ENCODE assay signal across 8 cellular contexts in the genomic region with DNA sequence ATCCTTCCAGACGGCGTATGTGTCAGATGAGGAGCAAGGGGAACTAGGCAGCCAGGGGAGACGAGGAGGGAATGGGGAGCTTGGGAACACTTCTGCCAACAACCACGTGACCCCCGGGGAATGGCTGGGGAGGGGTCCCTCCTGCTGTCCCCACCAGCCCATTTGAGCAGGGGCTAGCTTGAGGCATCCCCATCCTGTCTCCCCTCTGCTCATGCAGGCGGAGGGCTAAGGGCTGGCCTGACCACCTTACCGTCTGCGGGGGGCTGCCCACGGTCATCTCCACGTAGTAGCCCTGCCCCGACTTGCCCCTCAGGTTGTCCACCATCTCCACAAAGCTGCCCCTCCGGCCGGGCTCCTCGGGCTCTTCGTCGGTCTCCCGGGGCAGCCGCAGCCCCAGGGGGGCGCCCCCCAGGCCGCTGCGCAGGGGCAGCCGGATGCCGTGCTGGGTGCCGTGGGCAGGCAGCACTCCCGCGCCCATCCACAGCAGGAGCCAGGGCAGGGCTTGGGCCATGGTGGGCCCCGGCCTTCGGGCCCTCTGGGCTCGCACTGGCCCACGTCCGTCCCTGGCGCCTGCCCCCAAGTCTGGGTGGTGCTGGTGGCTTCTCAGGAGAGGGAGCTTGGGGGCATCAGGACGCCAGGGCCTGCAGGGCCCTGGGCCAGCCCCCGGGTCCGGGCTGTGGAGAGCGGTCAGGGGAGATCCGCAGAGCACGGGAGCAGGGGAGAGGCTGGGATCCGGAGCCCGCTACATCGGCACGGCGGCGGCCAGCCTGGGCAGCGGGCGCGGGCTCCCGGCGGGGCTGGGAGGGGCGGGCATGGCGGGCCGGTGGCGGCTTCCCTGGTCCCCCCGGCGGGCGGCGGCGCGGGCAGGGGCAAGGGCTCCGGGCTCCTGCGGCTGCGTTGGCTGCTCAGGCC. TPM values are rescaled to one million over a fixed set of nuclear protein-coding genes. Genes with fewer than 3 reads are reported as not detected.
DNase-seq lines count a peak whose midpoint lies in the region; ATAC-seq and TF ChIP-seq lines count a peak whose summit lies in the region.

No MANE protein-coding gene starts in this region.

- H3K4me3 ChIP-seq in ACC112 (ENCODE audit: low read depth, low read length) (peak overlapping the region; percentile 84), iPS-11a (ENCODE audit: low read depth, low read length) (peak overlapping the region; percentile 62), spleen (peak overlapping the region; percentile 51 to 83 (median 64))

- H2AFZ ChIP-seq in ACC112 (ENCODE audit: low read length, unreplicated experiment): peak overlapping the region; percentile 55

- H3K27ac ChIP-seq in ACC112 (ENCODE audit: low read depth, low read length) (no peak overlapping the region), spleen (peak overlapping the region in 7 of 8 donors; percentile 20 to 74 (median 67))

- intact Hi-C loops in spleen (cut with DNase I; ENCODE audit: low total_unique reads): no loop called here

- H3K4me1 Mint-ChIP-seq in activated naive CD8-positive, alpha-beta T cell treated with anti-CD3 and anti-CD28 coated beads, Interleukin-2, amount 10 ng/mL, durations not matched to agents 7 days and 5 days: peaks cover 8% of the 10 kb centered on the region

- H3K36me3 Mint-ChIP-seq in activated naive CD8-positive, alpha-beta T cell treated with anti-CD3 and anti-CD28 coated beads, Interleukin-2, amount 10 ng/mL, durations not matched to agents 7 days and 5 days: no peaks in the 10 kb centered on the region

- H3K4me1 ChIP-seq in ACC112 (ENCODE audit: control insufficient read depth, insufficient read depth, low read length, unreplicated experiment): peaks cover 18% of the 10 kb centered on the region
- H3K4me1 ChIP-seq in spleen: peaks cover 16 to 48% (median 37%) of the 10 kb centered on the region in 6 donors

- 2 to 7% (median 2%) methylated on average over 19 to 62 of the region's 62 CpGs for WGBS in spleen, 5 donors

- H3K36me3 ChIP-seq in ACC112 (ENCODE audit: insufficient read depth, low read length) (no peaks in the 10 kb centered on the region), spleen (no peaks in the 10 kb centered on the region)

- H3K27ac Mint-ChIP-seq in activated naive CD8-positive, alpha-beta T cell treated with anti-CD3 and anti-CD28 coated beads, Interleukin-2, amount 10 ng/mL, durations not matched to agents 7 days and 5 days: no peak overlapping the region

- H3K9me3 Mint-ChIP-seq in activated naive CD8-positive, alpha-beta T cell treated with anti-CD3 and anti-CD28 coated beads, Interleukin-2, amount 10 ng/mL, durations not matched to agents 7 days and 5 days: no peaks in the 10 kb centered on the region

- peaks cover 23% of the 10 kb centered on the region for H3K79me2 ChIP-seq in ACC112 (ENCODE audit: control insufficient read depth, insufficient read depth, low read length, unreplicated experiment)

- H3K27me3 ChIP-seq in ACC112 (ENCODE audit: insufficient read depth, low read length): no peaks in the 10 kb centered on the region
- peaks cover 0 to 38% (median 7%) of the 10 kb centered on the region in 7 donors for H3K27me3 ChIP-seq in spleen (replicated peaks in 1 of 7)

- H3K4me3 Mint-ChIP-seq in activated naive CD8-positive, alpha-beta T cell treated with anti-CD3 and anti-CD28 coated beads, Interleukin-2, amount 10 ng/mL, durations not matched to agents 7 days and 5 days: peak overlapping the region; percentile 79

- no peak for TF ChIP-seq POLR2A in spleen (IDR thresholded peaks at IDR 0.05)

- POLR2A ChIA-PET in activated naive CD8-positive, alpha-beta T cell treated with anti-CD3 and anti-CD28 coated beads, Interleukin-2, amount 10 ng/mL, durations not matched to agents 7 days and 5 days (lab: Charles Lee): no interaction called here

- H3K9me3 ChIP-seq in spleen: no peaks in the 10 kb centered on the region

- ATAC-seq in activated naive CD8-positive, alpha-beta T cell treated with anti-CD3 and anti-CD28 coated beads, Interleukin-2, amount 10 ng/mL, durations not matched to agents 7 days and 5 days (ENCODE audit: low read depth): peak; percentile 82
- ATAC-seq in HG02840 (IDR thresholded peaks at IDR 0.05; ENCODE audit: low FRiP score, unreplicated experiment): no peak

- DNase-seq in HK-2 (ENCODE audit: unreplicated experiment): peak; percentile 28
- peak; percentile 54 for DNase-seq in activated naive CD8-positive, alpha-beta T cell treated with anti-CD3 and anti-CD28 coated beads, Interleukin-2, amount 10 ng/mL, durations not matched to agents 7 days and 5 days
- peak; percentile 80 for DNase-seq in spleen
- DNase-seq in NCI-H1092 (lab: John Stamatoyannopoulos, UW): no peak
- no peak for DNase-seq in medulla oblongata (ENCODE audit: extremely low spot score)

- peaks cover 58% of the 10 kb centered on the region for H3K27me3 Mint-ChIP-seq in activated naive CD8-positive, alpha-beta T cell treated with anti-CD3 and anti-CD28 coated beads, Interleukin-2, amount 10 ng/mL, durations not matched to agents 7 days and 5 days

- TF ChIP-seq CTCF in spleen (IDR thresholded peaks at IDR 0.05 in 8 of 11, conservative IDR thresholded peaks at IDR 0.05 in 3 of 11): no peak

RNA-seq across cellular contexts. Expression of a gene that starts 0.5 kb away (rescaled TPM):
- total RNA-seq in activated naive CD8-positive, alpha-beta T cell treated with anti-CD3 and anti-CD28 coated beads, Interleukin-2, amount 10 ng/mL, durations not matched to agents 7 days and 5 days: 1 to 10 TPM; 1.1 to 2.6 TPM
- total RNA-seq in spleen: 10 to 100 TPM; 11.8 to 31.7 (median 19.6) TPM
- polyA plus RNA-seq in spleen: 1 to 10 TPM; 2.1 to 4.0 (median 2.6) TPM

RNA-seq across cellular contexts. Expression of a gene that starts 12.1 kb away (rescaled TPM):
- 10 to 100 TPM; 37.5 to 37.7 TPM for total RNA-seq in activated naive CD8-positive, alpha-beta T cell treated with anti-CD3 and anti-CD28 coated beads, Interleukin-2, amount 10 ng/mL, durations not matched to agents 7 days and 5 days
- total RNA-seq in spleen: 10 to 100 TPM; 21.2 to 48.3 (median 34.8) TPM
- polyA plus RNA-seq in spleen: 10 to 100 TPM in 2 of 3 donors, 1 to 10 TPM in 1; 6.6 to 17.9 (median 12.1) TPM

RNA-seq across cellular contexts. Expression of a gene that starts 24.4 kb away (rescaled TPM):
- 1 to 10 TPM; 8.0 to 8.5 TPM for total RNA-seq in activated naive CD8-positive, alpha-beta T cell treated with anti-CD3 and anti-CD28 coated beads, Interleukin-2, amount 10 ng/mL, durations not matched to agents 7 days and 5 days
- 10 to 100 TPM in 4 of 7 donors, 1 to 10 TPM in 3; 4.8 to 12.1 (median 10.3) TPM for total RNA-seq in spleen
- polyA plus RNA-seq in spleen: 1 to 10 TPM; 3.9 to 5.8 (median 4.1) TPM

Comparison
In these comparisons a context has a peak if more than half of its experiments do, and no peak if none do; other contexts are left out.
1. DNase-seq: peak in HK-2 (single experiment), activated naive CD8-positive, alpha-beta T cell treated with anti-CD3 and anti-CD28 coated beads, Interleukin-2, amount 10 ng/mL, durations not matched to agents 7 days and 5 days (single experiment) and spleen (single experiment); none in NCI-H1092 (single experiment) and medulla oblongata (single experiment).
2. Peak in every context shown above with its lines, with median percentiles within 50 percentile points of each other: H3K4me3 ChIP-seq.